ENCODE assay signal across 8 cellular contexts in genomic region chr14:54366726-54367707, GRCh38. TPM values are rescaled to one million over a fixed set of nuclear protein-coding genes. Genes with fewer than 3 reads are reported as not detected.
DNase-seq lines count a peak whose midpoint lies in the region; ATAC-seq, FAIRE-seq and TF ChIP-seq lines count a peak whose summit lies in the region.

No MANE protein-coding gene starts in this region.

- no peaks in the 10 kb centered on the region for H3K4me1 Mint-ChIP-seq in activated CD8-positive, alpha-beta T cell treated with anti-CD3 and anti-CD28 coated beads for 36 hours (ENCODE audit: low read depth)

- no peak overlapping the region for H3K27ac Mint-ChIP-seq in activated CD8-positive, alpha-beta T cell treated with anti-CD3 and anti-CD28 coated beads for 36 hours

- intact Hi-C loops in activated CD8-positive, alpha-beta T cell treated with anti-CD3 and anti-CD28 coated beads for 36 hours (cut with micrococcal nuclease) = no loop called here

- H4K20me1 ChIP-seq in osteoblast (ENCODE audit: insufficient read depth, low read length) = no peaks in the 10 kb centered on the region

- peaks cover 11% of the 10 kb centered on the region for H3K27me3 Mint-ChIP-seq in activated CD8-positive, alpha-beta T cell treated with anti-CD3 and anti-CD28 coated beads for 36 hours

- H3K9me3 ChIP-seq in osteoblast (ENCODE audit: low read depth, low read length) = no peaks in the 10 kb centered on the region

- DNase-seq in GM03348 (ENCODE audit: low spot score) = peak; percentile 72
- DNase-seq in HFF-Myc (ENCODE audit: extremely low read depth, low read depth) = no peak
- DNase-seq in NCI-H2227 (lab: John Stamatoyannopoulos, UW; ENCODE audit: unreplicated experiment) = peak; percentile 60
- peak; percentile 55 for DNase-seq in activated CD8-positive, alpha-beta T cell treated with anti-CD3 and anti-CD28 coated beads for 36 hours
- peak; percentile 45 for DNase-seq in germinal center (ENCODE audit: low spot score)
- no peak for DNase-seq in osteoblast (ENCODE audit: insufficient read length, low spot score, missing footprints)
- DNase-seq in GM12892 (ENCODE audit: insufficient read length) = no peak

- POLR2A ChIA-PET in activated CD8-positive, alpha-beta T cell treated with anti-CD3 and anti-CD28 coated beads for 36 hours (lab: Charles Lee) = no interaction called here

- H3K4me3 ChIP-seq in HFF-Myc (replicated peaks; ENCODE audit: low read depth, low read length) (no peak overlapping the region), osteoblast (ENCODE audit: insufficient read depth, low read length) (no peak overlapping the region)

- no peak overlapping the region for H3K27ac ChIP-seq in osteoblast (ENCODE audit: low read depth, low read length)

- no peak overlapping the region for H3K4me3 Mint-ChIP-seq in activated CD8-positive, alpha-beta T cell treated with anti-CD3 and anti-CD28 coated beads for 36 hours

- H3K36me3 ChIP-seq in osteoblast (ENCODE audit: insufficient read depth, low read length) = no peaks in the 10 kb centered on the region

- peak overlapping the region; percentile 64 for H2AFZ ChIP-seq in osteoblast (ENCODE audit: low read length)

- peaks cover 5% of the 10 kb centered on the region for H3K27me3 ChIP-seq in osteoblast (ENCODE audit: insufficient read depth, low read length)

- FAIRE-seq in GM12892 (lab: Jason Lieb, UNC) = no peak

- ATAC-seq in activated CD8-positive, alpha-beta T cell treated with anti-CD3 and anti-CD28 coated beads for 36 hours = peak; percentile 97
- ATAC-seq in HG02610 (IDR thresholded peaks at IDR 0.05; ENCODE audit: unreplicated experiment) = no peak

- H3K36me3 Mint-ChIP-seq in activated CD8-positive, alpha-beta T cell treated with anti-CD3 and anti-CD28 coated beads for 36 hours (ENCODE audit: low read depth) = no peaks in the 10 kb centered on the region

- TF ChIP-seq CTCF in HFF-Myc (IDR thresholded peaks at IDR 0.05; ENCODE audit: low read depth, low read length, missing control alignments) (peak; percentile 78), osteoblast (IDR thresholded peaks at IDR 0.05; ENCODE audit: extremely low read depth, low read depth, low read length) (peak; percentile 89)
- TF ChIP-seq CTCF in activated CD8-positive, alpha-beta T cell treated with anti-CD3 and anti-CD28 coated beads for 36 hours (IDR thresholded peaks at IDR 0.05) = peak; percentile 28

- H3K79me2 ChIP-seq in osteoblast (ENCODE audit: insufficient read depth, low read length) = no peaks in the 10 kb centered on the region

- H3K9me3 Mint-ChIP-seq in activated CD8-positive, alpha-beta T cell treated with anti-CD3 and anti-CD28 coated beads for 36 hours = no peaks in the 10 kb centered on the region

- H3K4me1 ChIP-seq in osteoblast (ENCODE audit: insufficient read depth, low read length) = peaks cover 16% of the 10 kb centered on the region

- CTCF ChIA-PET in activated CD8-positive, alpha-beta T cell treated with anti-CD3 and anti-CD28 coated beads for 36 hours (lab: Charles Lee) = interaction anchor here (0.7 to 1.4 kb wide), 8 partner anchors 13 to 140 kb away, joined by 3 to 5 read pairs (median 4); partner anchors contain the start of gene CDKN3

- no peak overlapping the region for H3K4me2 ChIP-seq in osteoblast (ENCODE audit: insufficient read depth, low read length)

- no peak for TF ChIP-seq POLR2A in GM12892 (IDR thresholded peaks at IDR 0.05; ENCODE audit: low read depth, low read length)

RNA-seq across cellular contexts. Expression of gene CDKN3, which starts 29.8 kb away (rescaled TPM):
- 10 to 100 TPM; 88.0 to 92.7 TPM for total RNA-seq in activated CD8-positive, alpha-beta T cell treated with anti-CD3 and anti-CD28 coated beads for 36 hours
- 7.6 and 8.5 TPM in 2 replicates for total RNA-seq in osteoblast
- 40.2 TPM for polyA plus RNA-seq in GM12892 (2012; ENCODE audit: missing spikeins)

Comparison
In these comparisons a context has a peak if more than half of its experiments do, and no peak if none do; other contexts are left out.
1. DNase-seq: peak in GM03348 (single experiment), NCI-H2227 (single experiment), activated CD8-positive, alpha-beta T cell treated with anti-CD3 and anti-CD28 coated beads for 36 hours (single experiment) and germinal center (single experiment); none in HFF-Myc (single experiment), osteoblast (single experiment) and GM12892 (single experiment).
2. CTCF ChIP-seq: peak in every context shown above with its lines; median percentile 89 in osteoblast; 78 in HFF-Myc; 28 in activated CD8-positive, alpha-beta T cell treated with anti-CD3 and anti-CD28 coated beads for 36 hours.